26 cellular contexts compared by ENCODE assay signal in genomic region chr21:36183144-36183795, GRCh38. TPM values are rescaled to one million over a fixed set of nuclear protein-coding genes. Genes with fewer than 3 reads are reported as not detected.
DNase-seq lines count a peak whose midpoint lies in the region; FAIRE-seq and TF ChIP-seq lines count a peak whose summit lies in the region.
"Had no signal": no experiment of that assay in that cellular context is flagged by ENCODE, and none has a peak within 500 bp of the region (broad histone marks: within the 10 kb centered on the region; RNA-seq: fewer than 3 reads in every experiment).

No MANE protein-coding gene starts in this region.

- H3K9me3 Mint-ChIP-seq in Caco-2 (ENCODE audit: unreplicated experiment), result no peaks in the 10 kb centered on the region
- H3K9me3 Mint-ChIP-seq: activated CD4-positive, alpha-beta T cell treated with anti-CD3 and anti-CD28 coated beads, Interleukin-2, amount 10 ng/mL, durations not matched to agents 24 days and 14 days; GM23338; memory B cell; stimulated activated naive CD8-positive, alpha-beta T cell treated with anti-CD3 and anti-CD28 coated beads, Interleukin-15, Interleukin-2, amounts not matched to agents 100 ng/mL and 50 ng/mL, for 24 hours had no signal

- no peak overlapping the region for H3K27ac Mint-ChIP-seq in Caco-2 (ENCODE audit: unreplicated experiment)
- H3K27ac Mint-ChIP-seq: activated CD4-positive, alpha-beta T cell treated with anti-CD3 and anti-CD28 coated beads, Interleukin-2, amount 10 ng/mL, durations not matched to agents 24 days and 14 days; GM23338; memory B cell; stimulated activated naive CD8-positive, alpha-beta T cell treated with anti-CD3 and anti-CD28 coated beads, Interleukin-15, Interleukin-2, amounts not matched to agents 100 ng/mL and 50 ng/mL, for 24 hours had no signal

- H3K27me3 Mint-ChIP-seq in Caco-2 (ENCODE audit: insufficient read depth, unreplicated experiment), result no peaks in the 10 kb centered on the region
- H3K27me3 Mint-ChIP-seq: activated CD4-positive, alpha-beta T cell treated with anti-CD3 and anti-CD28 coated beads, Interleukin-2, amount 10 ng/mL, durations not matched to agents 24 days and 14 days; memory B cell; stimulated activated naive CD8-positive, alpha-beta T cell treated with anti-CD3 and anti-CD28 coated beads, Interleukin-15, Interleukin-2, amounts not matched to agents 100 ng/mL and 50 ng/mL, for 24 hours had no signal

- no peaks in the 10 kb centered on the region for H3K9me2 ChIP-seq in hepatocyte (replicated peaks; ENCODE audit: insufficient read depth)

- peaks cover 28% of the 10 kb centered on the region for H3K4me1 Mint-ChIP-seq in Caco-2 (ENCODE audit: low read depth, unreplicated experiment)

- POLR2A ChIA-PET in Caco-2 (lab: Charles Lee), result no interaction called here

- H3K27ac ChIP-seq in VCaP (peak overlapping the region; percentile 100), neutrophil (peak overlapping the region; percentile 83), hepatocyte (no peak overlapping the region)
- H3K27ac ChIP-seq: ascending aorta, esophagus muscularis mucosa, thyroid gland had no signal

- peak; percentile 68 for FAIRE-seq in HTR-8/SVneo (lab: Jason Lieb, UNC)

- CTCF ChIA-PET in Caco-2 (lab: Charles Lee), result interaction anchor here (0.8 kb wide), 1 partner anchor 21 kb away, joined by 5 read pairs; no protein-coding TSS in a partner anchor

- no peak overlapping the region for H3K4me3 Mint-ChIP-seq in Caco-2 (ENCODE audit: unreplicated experiment)
- H3K4me3 Mint-ChIP-seq: activated CD4-positive, alpha-beta T cell treated with anti-CD3 and anti-CD28 coated beads, Interleukin-2, amount 10 ng/mL, durations not matched to agents 24 days and 14 days; GM23338; memory B cell; stimulated activated naive CD8-positive, alpha-beta T cell treated with anti-CD3 and anti-CD28 coated beads, Interleukin-15, Interleukin-2, amounts not matched to agents 100 ng/mL and 50 ng/mL, for 24 hours had no signal

- no peak overlapping the region for H2AFZ ChIP-seq in hepatocyte
- H2AFZ ChIP-seq: GM23338 had no signal

- TF ChIP-seq CTCF in Caco-2 (IDR thresholded peaks at IDR 0.05; ENCODE audit: insufficient read depth in 1 of 2, low read depth in 1 of 2, low read length in 1 of 2, severe bottlenecking in 1 of 2, unreplicated experiment in 1 of 2), result no peak
- TF ChIP-seq CTCF in VCaP (conservative IDR thresholded peaks at IDR 0.05), result no peak
- no peak for TF ChIP-seq CTCF in neutrophil (IDR thresholded peaks at IDR 0.05)
- TF ChIP-seq CTCF in hepatocyte (IDR thresholded peaks at IDR 0.05; ENCODE audit: poor library complexity), result no peak

- WGBS in hepatocyte (ENCODE audit: low lambda C conversion rate, missing lambda C conversion rate), result 89% methylated on average over 11 of the region's 11 CpGs

- no peaks in the 10 kb centered on the region for H3K9me3 ChIP-seq in Caco-2
- no peaks in the 10 kb centered on the region for H3K9me3 ChIP-seq in neutrophil
- no peaks in the 10 kb centered on the region for H3K9me3 ChIP-seq in hepatocyte (ENCODE audit: low read depth)
- H3K9me3 ChIP-seq: ascending aorta, esophagus muscularis mucosa, thyroid gland had no signal

- H3K79me2 ChIP-seq in hepatocyte, result no peaks in the 10 kb centered on the region

- no peaks in the 10 kb centered on the region for H3K36me3 ChIP-seq in Caco-2 (ENCODE audit: control insufficient read depth, insufficient read depth, low read length)
- H3K36me3 ChIP-seq in neutrophil, result peaks cover 2% of the 10 kb centered on the region
- no peaks in the 10 kb centered on the region for H3K36me3 ChIP-seq in hepatocyte (replicated peaks; ENCODE audit: insufficient read depth, low read depth)
- H3K36me3 ChIP-seq: ascending aorta, thyroid gland had no signal

- H3K4me1 ChIP-seq in Caco-2, result peaks cover 20% of the 10 kb centered on the region
- peaks cover 84 to 88% of the 10 kb centered on the region in 2 experiments for H3K4me1 ChIP-seq in neutrophil (ENCODE audit: control insufficient read depth in 1 of 2, insufficient read depth in 1 of 2, low read depth in 1 of 2, low read length in 1 of 2)
- no peaks in the 10 kb centered on the region for H3K4me1 ChIP-seq in hepatocyte (ENCODE audit: insufficient read depth)

- no TSS peak for BruUV-seq in Caco-2 (replicated peaks; lab: Mats Ljungman, UMichigan)

- H4K20me1 ChIP-seq in hepatocyte (ENCODE audit: insufficient read depth, poor library complexity, severe bottlenecking), result no peaks in the 10 kb centered on the region

- peaks cover 17% of the 10 kb centered on the region for H3K36me3 Mint-ChIP-seq in Caco-2 (ENCODE audit: insufficient read depth, unreplicated experiment)

- no peaks in the 10 kb centered on the region for H3K27me3 ChIP-seq in Caco-2 (replicated peaks; ENCODE audit: control insufficient read depth, insufficient read depth, low read length)
- H3K27me3 ChIP-seq in neutrophil, result no peaks in the 10 kb centered on the region
- H3K27me3 ChIP-seq in hepatocyte, result no peaks in the 10 kb centered on the region
- H3K27me3 ChIP-seq: ascending aorta, esophagus muscularis mucosa, thyroid gland had no signal

- H3K4me2 ChIP-seq in hepatocyte, result no peak overlapping the region
- H3K4me2 ChIP-seq: GM23338 had no signal

- intact Hi-C loops in Caco-2 (cut with micrococcal nuclease; ENCODE audit: unreplicated experiment), result no loop called here

- DNase-seq in Caco-2 (peak; percentile 43 to 69), HTR-8/SVneo (ENCODE audit: insufficient read length, low spot score) (no peak), activated T-cell treated with anti-CD3 and anti-CD28 coated beads for 4 hours (no peak), NCI-H187 treated with DMSO at 0.1 percent for 48 hours (lab: John Stamatoyannopoulos, UW) (no peak), hepatocyte (ENCODE audit: low spot score) (no peak)
- DNase-seq: activated CD4-positive, alpha-beta T cell treated with anti-CD3 and anti-CD28 coated beads, Interleukin-2, amount 10 ng/mL, durations not matched to agents 24 days and 14 days; activated naive CD4-positive, alpha-beta T cell treated with anti-CD3 and anti-CD28 coated beads, Interleukin-2, amount 50 U/mL, for 16 hours; cerebellar nuclear complex; COR-L47; DMS79 treated with DMSO at 0.1 percent for 48 hours; effector CD8-positive, alpha-beta T cell; Karpas-422; NCI-H1417 treated with DMSO at 0.1 percent for 48 hours; NCI-H526 treated with DMSO at 0.1 percent for 48 hours; OCI-M1; Right ventricle myocardium superior; stimulated activated CD4-positive, alpha-beta T cell treated with anti-CD3 and anti-CD28 coated beads, Interleukin-12 subunit alpha, Interleukin-12 subunit beta, amount 100 ng/mL, for 4 hours; stimulated activated CD4-positive, alpha-beta T cell treated with anti-CD3 and anti-CD28 coated beads, Interleukin-4, amount 100 ng/mL, for 4 hours; thyroid gland had no signal

- H3K4me3 ChIP-seq in Caco-2 (ENCODE audit: low read depth, low read length) (no peak overlapping the region), neutrophil (ENCODE audit: low read depth in 1 of 2, low read length in 1 of 2) (no peak overlapping the region), hepatocyte (no peak overlapping the region)
- H3K4me3 ChIP-seq: ascending aorta, esophagus muscularis mucosa, GM23338, thyroid gland had no signal

RNA-seq across cellular contexts. Expression of gene DOP1B, which starts 26.6 kb away (rescaled TPM):
- total RNA-seq in Caco-2 (2022), result 15.9 and 16.7 TPM in 2 replicates
- 9.1 and 17.7 TPM in 2 replicates for total RNA-seq in hepatocyte
- 6.6 and 7.1 TPM in 2 replicates for polyA plus RNA-seq in hepatocyte

RNA-seq across cellular contexts. Expression of gene CBR3, which starts 48.4 kb away (rescaled TPM):
- 0.46 TPM in 1 of 2 replicates, not detected in the other for total RNA-seq in Caco-2 (2022)
- total RNA-seq in hepatocyte, result 0.12 and 1.7 TPM in 2 replicates
- 0.22 and 0.56 TPM in 2 replicates for polyA plus RNA-seq in hepatocyte

Comparison
In these comparisons a context has a peak if more than half of its experiments do, and no peak if none do; other contexts are left out.
1. DNase-seq: peak in Caco-2 (2 of 2); none in HTR-8/SVneo (single experiment), activated T-cell treated with anti-CD3 and anti-CD28 coated beads for 4 hours (single experiment), NCI-H187 treated with DMSO at 0.1 percent for 48 hours (single experiment) and hepatocyte (single experiment).